Comparison of ENCODE assay signal across 8 cellular contexts in the genomic region with DNA sequence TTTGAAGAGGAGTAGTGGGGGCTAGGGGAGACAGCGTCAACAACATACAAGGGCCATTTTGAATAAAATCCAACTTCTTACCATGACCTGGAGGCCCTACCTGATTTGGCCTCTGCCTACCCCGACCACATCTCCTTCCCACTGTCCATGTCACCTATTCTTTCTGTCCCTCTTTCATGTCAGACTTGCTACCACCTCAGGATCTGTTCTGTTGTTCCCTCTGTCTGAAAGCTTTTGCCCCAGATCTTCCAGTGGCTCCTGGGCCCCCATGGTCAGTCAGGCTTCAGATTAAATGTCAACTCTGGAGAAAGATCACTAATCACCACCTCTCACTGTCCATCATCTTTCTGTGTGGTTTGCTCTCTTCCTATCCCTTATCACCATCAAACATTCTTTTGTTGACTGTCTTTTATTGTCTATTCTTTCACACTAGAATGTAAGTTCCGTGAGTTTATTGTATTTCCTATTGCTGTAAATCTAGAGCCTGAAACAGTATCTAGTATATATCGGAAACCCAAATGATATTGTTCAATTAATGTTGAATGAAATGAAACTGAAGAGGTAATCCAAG. TPM values are rescaled to one million over a fixed set of nuclear protein-coding genes. Genes with fewer than 3 reads are reported as not detected.
DNase-seq lines count a peak whose midpoint lies in the region; ATAC-seq and TF ChIP-seq lines count a peak whose summit lies in the region.

No MANE protein-coding gene starts in this region.

- no peaks in the 10 kb centered on the region for H3K9me3 ChIP-seq in breast epithelium

- no peaks in the 10 kb centered on the region for H3K36me3 Mint-ChIP-seq in stimulated activated naive CD8-positive, alpha-beta T cell treated with anti-CD3 and anti-CD28 coated beads, Interleukin-15, Interleukin-2, amounts not matched to agents 100 ng/mL and 50 ng/mL, for 24 hours (ENCODE audit: low read depth)
- H3K36me3 Mint-ChIP-seq in naive thymus-derived CD8-positive, alpha-beta T cell: no peaks in the 10 kb centered on the region

- peak overlapping the region; percentile 94 for H3K4me3 Mint-ChIP-seq in stimulated activated naive CD8-positive, alpha-beta T cell treated with anti-CD3 and anti-CD28 coated beads, Interleukin-15, Interleukin-2, amounts not matched to agents 100 ng/mL and 50 ng/mL, for 24 hours
- H3K4me3 Mint-ChIP-seq in naive thymus-derived CD8-positive, alpha-beta T cell: peak overlapping the region; percentile 92 to 96 (median 94)

- H3K27ac ChIP-seq in breast epithelium (peak overlapping the region; percentile 95), brain microvascular endothelial cell (no peak overlapping the region)

- no peaks in the 10 kb centered on the region for H3K9me3 Mint-ChIP-seq in stimulated activated naive CD8-positive, alpha-beta T cell treated with anti-CD3 and anti-CD28 coated beads, Interleukin-15, Interleukin-2, amounts not matched to agents 100 ng/mL and 50 ng/mL, for 24 hours
- no peaks in the 10 kb centered on the region for H3K9me3 Mint-ChIP-seq in naive thymus-derived CD8-positive, alpha-beta T cell

- TF ChIP-seq CTCF in breast epithelium (IDR thresholded peaks at IDR 0.05): no peak
- TF ChIP-seq CTCF in brain microvascular endothelial cell (IDR thresholded peaks at IDR 0.05; ENCODE audit: low read depth, low read length, missing control alignments): no peak

- H3K4me3 ChIP-seq in breast epithelium: peak overlapping the region; percentile 79 to 99 (median 95)
- no peak overlapping the region for H3K4me3 ChIP-seq in brain microvascular endothelial cell (ENCODE audit: low read depth, low read length)

- POLR2A ChIA-PET in naive thymus-derived CD8-positive, alpha-beta T cell (lab: Charles Lee): interaction anchor here (1.5 to 2.2 kb wide), 3 partner anchors 215 to 807 kb away, joined by 3 to 13 read pairs (median 4); partner anchors contain the start of genes DCP2 and YTHDC2

- H3K4me1 Mint-ChIP-seq in stimulated activated naive CD8-positive, alpha-beta T cell treated with anti-CD3 and anti-CD28 coated beads, Interleukin-15, Interleukin-2, amounts not matched to agents 100 ng/mL and 50 ng/mL, for 24 hours (ENCODE audit: low read depth): peaks cover 48% of the 10 kb centered on the region
- H3K4me1 Mint-ChIP-seq in naive thymus-derived CD8-positive, alpha-beta T cell: peaks cover 17 to 51% (median 49%) of the 10 kb centered on the region in 4 donors

- H3K27me3 Mint-ChIP-seq in stimulated activated naive CD8-positive, alpha-beta T cell treated with anti-CD3 and anti-CD28 coated beads, Interleukin-15, Interleukin-2, amounts not matched to agents 100 ng/mL and 50 ng/mL, for 24 hours: no peaks in the 10 kb centered on the region
- peaks cover 0 to 7% (median 0%) of the 10 kb centered on the region in 5 donors for H3K27me3 Mint-ChIP-seq in naive thymus-derived CD8-positive, alpha-beta T cell

- no peak for DNase-seq in stimulated activated naive CD8-positive, alpha-beta T cell treated with anti-CD3 and anti-CD28 coated beads, Interleukin-15, Interleukin-2, amounts not matched to agents 100 U/mL and 50 U/mL, for 24 hours
- no peak for DNase-seq in breast epithelium (ENCODE audit: low spot score in 2 of 2)
- DNase-seq in naive thymus-derived CD8-positive, alpha-beta T cell: peak in 1 of 10 donors; percentile 15
- no peak for DNase-seq in SKM-1 (lab: John Stamatoyannopoulos, UW; ENCODE audit: unreplicated experiment)
- DNase-seq in brain microvascular endothelial cell: no peak
- DNase-seq in NCI-H2107 treated with DMSO at 0.1 percent for 48 hours (lab: John Stamatoyannopoulos, UW; ENCODE audit: unreplicated experiment): no peak
- DNase-seq in activated CD8-positive, alpha-beta memory T cell treated with anti-CD3 and anti-CD28 coated beads for 24 hours: no peak

- H3K27ac Mint-ChIP-seq in stimulated activated naive CD8-positive, alpha-beta T cell treated with anti-CD3 and anti-CD28 coated beads, Interleukin-15, Interleukin-2, amounts not matched to agents 100 ng/mL and 50 ng/mL, for 24 hours: peak overlapping the region; percentile 83
- H3K27ac Mint-ChIP-seq in naive thymus-derived CD8-positive, alpha-beta T cell: peak overlapping the region; percentile 89 to 97 (median 94)

- intact Hi-C loops in breast epithelium (cut with DNase I; ENCODE audit: low total_unique reads): no loop called here

- H3K4me1 ChIP-seq in breast epithelium: peaks cover 0 to 6% of the 10 kb centered on the region in 2 donors

- in situ Hi-C loops in brain microvascular endothelial cell (cut with HindIII; ENCODE audit: low pct_ligation_motif_present, low sequenced_read_pairs): no loop called here

- TF ChIP-seq POLR2A in breast epithelium (IDR thresholded peaks at IDR 0.05): no peak

- H3K36me3 ChIP-seq in breast epithelium (no peaks in the 10 kb centered on the region), brain microvascular endothelial cell (replicated peaks) (no peaks in the 10 kb centered on the region)

- ATAC-seq in stimulated activated naive CD8-positive, alpha-beta T cell treated with anti-CD3 and anti-CD28 coated beads, Interleukin-15, Interleukin-2, amounts not matched to agents 100 U/mL and 50 U/mL, for 24 hours: no peak
- no peak for ATAC-seq in naive thymus-derived CD8-positive, alpha-beta T cell

- H3K27me3 ChIP-seq in breast epithelium (no peaks in the 10 kb centered on the region), brain microvascular endothelial cell (replicated peaks) (no peaks in the 10 kb centered on the region)

RNA-seq across cellular contexts. Expression of gene APC, which starts 31.2 kb away (rescaled TPM):
- 10 to 100 TPM; 51.5 to 73.9 (median 65.1) TPM for total RNA-seq in breast epithelium
- 10 to 100 TPM; 44.4 to 47.9 TPM for total RNA-seq in naive thymus-derived CD8-positive, alpha-beta T cell
- polyA plus RNA-seq in naive thymus-derived CD8-positive, alpha-beta T cell: 10 to 100 TPM; 16.6 to 23.7 (median 16.6) TPM
